In the genomic region with DNA sequence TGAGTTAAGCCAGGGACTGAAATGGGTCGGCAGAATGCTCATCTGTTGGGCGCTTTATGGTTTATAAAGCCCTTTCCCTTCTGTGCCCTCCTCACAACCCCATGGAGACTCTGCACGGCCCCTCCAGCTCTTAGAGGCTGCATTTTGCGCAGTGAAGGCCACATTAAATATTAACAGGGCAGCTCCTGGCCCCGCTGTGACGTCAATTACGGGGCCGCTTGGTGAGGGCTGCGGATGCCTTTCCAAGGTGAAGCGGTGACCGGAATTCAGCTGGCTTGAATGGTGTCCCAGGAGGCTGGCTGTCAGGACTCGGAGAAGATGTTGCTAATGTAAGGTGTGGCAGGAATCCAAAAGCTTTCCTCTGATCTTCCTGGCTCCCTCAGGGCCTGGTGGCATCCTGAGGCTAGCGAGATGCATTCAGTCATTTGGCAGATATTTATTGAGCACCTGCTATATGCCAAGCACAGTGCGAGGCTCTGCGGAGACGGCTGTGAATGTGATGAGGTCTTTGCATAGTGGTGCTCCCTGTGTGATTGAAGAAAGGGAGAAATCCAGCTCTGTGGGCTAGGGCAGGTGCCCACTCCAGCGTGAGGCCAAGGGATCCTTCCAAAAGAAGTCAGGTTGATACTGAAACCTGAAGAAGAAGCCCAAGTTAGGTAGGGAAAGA, we compare ENCODE assay signal across 26 cellular contexts.
"Had no signal": no experiment of that assay in that cellular context is flagged by ENCODE, and none has a peak within 500 bp of the region (broad histone marks: within the 10 kb centered on the region; RNA-seq: fewer than 3 reads in every experiment).

No MANE protein-coding gene starts in this region.

- H3K9me3 ChIP-seq: right lobe of liver, testis had no signal

- ATAC-seq: activated CD4-positive, CD25-positive, alpha-beta regulatory T cell treated with anti-CD3 and anti-CD28 coated beads, Interleukin-2, amount 50 U/mL, for 24 hours; activated naive CD8-positive, alpha-beta T cell treated with anti-CD3 and anti-CD28 coated beads, Interleukin-2, amount 50 U/mL, for 24 hours; activated T-cell treated with anti-CD3 and anti-CD28 coated beads, Interleukin-2, amount 50 U/mL, for 72 hours; left ventricle myocardium superior; natural killer cell; right lobe of liver had no signal

- DNase-seq: activated CD4-positive, alpha-beta memory T cell treated with anti-CD3 and anti-CD28 coated beads, Interleukin-2, amount 10 ng/mL, durations not matched to agents 7 days and 5 days; activated CD4-positive, alpha-beta T cell treated with anti-CD3 and anti-CD28 coated beads, Interleukin-2, amount 10 ng/mL, durations not matched to agents 24 days and 14 days; activated effector memory CD4-positive, alpha-beta T cell treated with Interleukin-2 at 50 U/mL for 16 hours; activated naive CD4-positive, alpha-beta T cell treated with anti-CD3 and anti-CD28 coated beads, Interleukin-2, amount 10 ng/mL, durations not matched to agents 7 days and 5 days; activated naive CD8-positive, alpha-beta T cell treated with anti-CD3 and anti-CD28 coated beads, Interleukin-2, amount 50 U/mL, for 24 hours; activated T-cell treated with anti-CD3 and anti-CD28 coated beads, Interleukin-2, amount 50 U/mL, for 72 hours; brain microvascular endothelial cell; central memory CD4-positive, alpha-beta T cell; effector memory CD4-positive, alpha-beta T cell; foreskin melanocyte; mammary epithelial cell; natural killer cell; stimulated activated CD4-positive, alpha-beta T cell treated with anti-CD3 and anti-CD28 coated beads, Interleukin-15, amount 100 ng/mL, for 24 hours; stimulated activated CD8-positive, alpha-beta memory T cell treated with anti-CD3 and anti-CD28 coated beads, Interleukin-4, amount 100 ng/mL, for 48 hours; stimulated activated naive CD4-positive, alpha-beta T cell; T-helper 2 cell; testis had no signal

- H3K27ac Mint-ChIP-seq: activated CD4-positive, alpha-beta memory T cell treated with anti-CD3 and anti-CD28 coated beads, Interleukin-2, amount 10 ng/mL, durations not matched to agents 7 days and 5 days; activated CD4-positive, alpha-beta T cell treated with anti-CD3 and anti-CD28 coated beads, Interleukin-2, amount 10 ng/mL, durations not matched to agents 24 days and 14 days; activated naive CD4-positive, alpha-beta T cell treated with anti-CD3 and anti-CD28 coated beads, Interleukin-2, amount 10 ng/mL, durations not matched to agents 7 days and 5 days; activated naive CD8-positive, alpha-beta T cell treated with anti-CD3 and anti-CD28 coated beads, Interleukin-2, amount 50 U/mL, for 24 hours; activated T-cell treated with anti-CD3 and anti-CD28 coated beads, Interleukin-2, amount 50 U/mL, for 72 hours; mesothelial cell of epicardium; natural killer cell had no signal

- FAIRE-seq: colon had no signal

- H3K36me3 ChIP-seq: brain microvascular endothelial cell, right lobe of liver had no signal

- H3K79me2 ChIP-seq: hepatocyte, parathyroid adenoma had no signal

- H3K4me2 ChIP-seq: hepatocyte had no signal

- H3K4me1 Mint-ChIP-seq: activated naive CD4-positive, alpha-beta T cell treated with anti-CD3 and anti-CD28 coated beads, Interleukin-2, amount 10 ng/mL, durations not matched to agents 7 days and 5 days; activated naive CD8-positive, alpha-beta T cell treated with anti-CD3 and anti-CD28 coated beads, Interleukin-2, amount 50 U/mL, for 24 hours; natural killer cell had no signal

- H3K9me3 Mint-ChIP-seq: activated CD4-positive, alpha-beta memory T cell treated with anti-CD3 and anti-CD28 coated beads, Interleukin-2, amount 10 ng/mL, durations not matched to agents 7 days and 5 days; activated CD4-positive, alpha-beta T cell treated with anti-CD3 and anti-CD28 coated beads, Interleukin-2, amount 10 ng/mL, durations not matched to agents 24 days and 14 days; activated naive CD4-positive, alpha-beta T cell treated with anti-CD3 and anti-CD28 coated beads, Interleukin-2, amount 10 ng/mL, durations not matched to agents 7 days and 5 days; activated naive CD8-positive, alpha-beta T cell treated with anti-CD3 and anti-CD28 coated beads, Interleukin-2, amount 50 U/mL, for 24 hours; activated T-cell treated with anti-CD3 and anti-CD28 coated beads, Interleukin-2, amount 50 U/mL, for 72 hours; mesothelial cell of epicardium; natural killer cell had no signal

- H3K27ac ChIP-seq: brain microvascular endothelial cell, hepatocyte, parathyroid adenoma, right lobe of liver, skin epidermis, testis, VCaP had no signal

- H3K4me3 ChIP-seq: hepatocyte, right lobe of liver, skin epidermis, testis had no signal

- H3K36me3 Mint-ChIP-seq: activated naive CD4-positive, alpha-beta T cell treated with anti-CD3 and anti-CD28 coated beads, Interleukin-2, amount 10 ng/mL, durations not matched to agents 7 days and 5 days; mesothelial cell of epicardium; natural killer cell had no signal

- H3K4me3 Mint-ChIP-seq: activated CD4-positive, alpha-beta memory T cell treated with anti-CD3 and anti-CD28 coated beads, Interleukin-2, amount 10 ng/mL, durations not matched to agents 7 days and 5 days; activated CD4-positive, alpha-beta T cell treated with anti-CD3 and anti-CD28 coated beads, Interleukin-2, amount 10 ng/mL, durations not matched to agents 24 days and 14 days; activated naive CD4-positive, alpha-beta T cell treated with anti-CD3 and anti-CD28 coated beads, Interleukin-2, amount 10 ng/mL, durations not matched to agents 7 days and 5 days; activated naive CD8-positive, alpha-beta T cell treated with anti-CD3 and anti-CD28 coated beads, Interleukin-2, amount 50 U/mL, for 24 hours; activated T-cell treated with anti-CD3 and anti-CD28 coated beads, Interleukin-2, amount 50 U/mL, for 72 hours; mesothelial cell of epicardium; natural killer cell had no signal

- H3K4me1 ChIP-seq: parathyroid adenoma, right lobe of liver had no signal

- H3K9ac ChIP-seq: parathyroid adenoma had no signal

- H2AFZ ChIP-seq: hepatocyte, parathyroid adenoma had no signal

- H3K27me3 Mint-ChIP-seq: activated naive CD8-positive, alpha-beta T cell treated with anti-CD3 and anti-CD28 coated beads, Interleukin-2, amount 50 U/mL, for 24 hours had no signal

- H3K27me3 ChIP-seq: brain microvascular endothelial cell, hepatocyte, right lobe of liver, testis had no signal
